Comparison of ENCODE assay signal across 1 cellular context in genomic region chrX:137483554-137483953, GRCh38.
A peak's percentile ranks its signal among the peaks of the same experiment; 100 is the strongest.
TF ChIP-seq lines count a peak whose summit lies in the region.

No MANE protein-coding gene starts in this region.

TF ChIP-seq in HepG2, 621 proteins besides CTCF, POLR2A, EP300 and RAD21 (continued from another document):
- TF ChIP-seq GMEB2 (CRISPR knock-in tag; IDR thresholded peaks at IDR 0.05; ENCODE audit: low read depth) = no peak
- TF ChIP-seq ZBTB14 (CRISPR knock-in tag; IDR thresholded peaks at IDR 0.05) = no peak
- TF ChIP-seq HOXA9 (CRISPR knock-in tag; IDR thresholded peaks at IDR 0.05; ENCODE audit: borderline replicate concordance) = no peak
- peak; percentile 91 for TF ChIP-seq ATF7 (IDR thresholded peaks at IDR 0.05)
- no peak for TF ChIP-seq ATF7 (CRISPR knock-in tag; IDR thresholded peaks at IDR 0.05)
- TF ChIP-seq ZNF33B (CRISPR knock-in tag; IDR thresholded peaks at IDR 0.05) = no peak
- TF ChIP-seq ZNF382 (CRISPR knock-in tag; IDR thresholded peaks at IDR 0.05; ENCODE audit: borderline replicate concordance) = no peak
- TF ChIP-seq MLX (CRISPR knock-in tag; IDR thresholded peaks at IDR 0.05) = no peak
- TF ChIP-seq ZXDC (CRISPR knock-in tag; IDR thresholded peaks at IDR 0.05) = no peak
- TF ChIP-seq ZNF878 (CRISPR knock-in tag; IDR thresholded peaks at IDR 0.05) = no peak
- no peak for TF ChIP-seq SMAD3 (CRISPR knock-in tag; IDR thresholded peaks at IDR 0.05)
- TF ChIP-seq CREB1 (IDR thresholded peaks at IDR 0.05) = 0 out of 2 replicates have a peak, but pooled peaks have one; percentile 14
- TF ChIP-seq CREB1 (CRISPR knock-in tag; IDR thresholded peaks at IDR 0.05) = no peak
- no peak for TF ChIP-seq FOXK1 (CRISPR knock-in tag; IDR thresholded peaks at IDR 0.05; ENCODE audit: borderline replicate concordance, low read depth)
TF ChIP-seq in HepG2: peak in this region for 2.
